In the genomic region with DNA sequence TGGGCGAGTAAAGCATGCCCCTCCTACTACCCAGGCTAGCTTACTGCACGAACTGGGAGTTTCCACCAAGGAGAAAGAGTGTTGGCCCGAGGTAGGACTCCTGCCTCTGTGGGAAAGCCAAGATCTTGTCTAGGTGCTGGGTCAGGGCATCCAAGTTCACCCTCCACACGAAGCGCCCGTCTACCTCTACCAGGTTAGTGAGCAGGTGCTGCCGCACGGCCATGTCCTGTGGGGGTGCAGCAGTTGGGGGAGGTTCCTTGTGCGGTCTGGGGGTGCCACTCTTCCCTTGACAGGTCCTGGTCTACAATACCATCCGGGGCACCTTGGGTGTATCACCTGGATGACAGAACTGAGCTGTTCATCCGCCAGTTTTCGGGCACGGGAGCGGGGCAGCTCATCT, we compare ENCODE assay signal across 18 cellular contexts. TPM values are rescaled to one million over a fixed set of nuclear protein-coding genes. Genes with fewer than 3 reads are reported as not detected.
DNase-seq lines count a peak whose midpoint lies in the region; ATAC-seq and TF ChIP-seq lines count a peak whose summit lies in the region.
"Had no signal": no experiment of that assay in that cellular context is flagged by ENCODE, and none has a peak within 500 bp of the region (broad histone marks: within the 10 kb centered on the region; RNA-seq: fewer than 3 reads in every experiment).

No MANE protein-coding gene starts in this region.

- no peak overlapping the region for H2BK120ac ChIP-seq in mesenchymal stem cell (ENCODE audit: low read depth, low read length)

- H3K4me3 ChIP-seq in mesenchymal stem cell (ENCODE audit: insufficient read depth in 1 of 2, low read depth in 1 of 2, low read length in 2 of 2) = no peak overlapping the region
- peak overlapping the region in 1 of 4 donors; percentile 95 for H3K4me3 ChIP-seq in transverse colon
- H3K4me3 ChIP-seq: body of pancreas had no signal

- no peak overlapping the region for H2BK5ac ChIP-seq in mesenchymal stem cell (ENCODE audit: low read depth, low read length, poor library complexity, severe bottlenecking)

- H3K4me2 ChIP-seq in mesenchymal stem cell (ENCODE audit: low read length, poor library complexity, severe bottlenecking) = no peak overlapping the region

- H2AFZ ChIP-seq in mesenchymal stem cell (ENCODE audit: low read depth, low read length) = no peak overlapping the region

- H3K4me1 ChIP-seq in mesenchymal stem cell (ENCODE audit: control insufficient read depth, insufficient read depth, low read depth, low read length) (peaks cover 23% of the 10 kb centered on the region), transverse colon (peaks cover 4 to 52% (median 36%) of the 10 kb centered on the region in 4 donors)

- no peak overlapping the region for H3K4ac ChIP-seq in mesenchymal stem cell (ENCODE audit: low read depth in 1 of 2, low read length in 2 of 2)

- intact Hi-C loops in transverse colon (cut with DNase I; ENCODE audit: low total_unique reads) = loop anchor here (10.0 kb wide), 1 partner anchor 52 kb away; the partner anchor contains the start of genes BUD23 and DNAJC30

- TF ChIP-seq CTCF in VCaP (conservative IDR thresholded peaks at IDR 0.05) = no peak
- no peak for TF ChIP-seq CTCF in transverse colon (IDR thresholded peaks at IDR 0.05)
- no peak for TF ChIP-seq CTCF in osteocyte (IDR thresholded peaks at IDR 0.05)
- no peak for TF ChIP-seq CTCF in HFFc6 (IDR thresholded peaks at IDR 0.05)

- peaks cover 20 to 26% of the 10 kb centered on the region in 2 experiments for H3K36me3 ChIP-seq in mesenchymal stem cell (ENCODE audit: control insufficient read depth in 1 of 2, insufficient read depth in 2 of 2, low read depth in 1 of 2, low read length in 2 of 2)
- H3K36me3 ChIP-seq in transverse colon = no peaks in the 10 kb centered on the region

- H3K79me1 ChIP-seq in mesenchymal stem cell (replicated peaks; ENCODE audit: low read length, poor library complexity, severe bottlenecking) = peaks cover 20% of the 10 kb centered on the region

- TF ChIP-seq POLR2A in transverse colon (IDR thresholded peaks at IDR 0.05) = no peak

- H3K9me3 Mint-ChIP-seq in activated T-cell treated with anti-CD3 and anti-CD28 coated beads, Interleukin-2, amount 50 U/mL, for 24 hours = no peaks in the 10 kb centered on the region
- no peaks in the 10 kb centered on the region for H3K9me3 Mint-ChIP-seq in osteocyte (ENCODE audit: unreplicated experiment)
- H3K9me3 Mint-ChIP-seq in HFFc6 = peaks cover 4% of the 10 kb centered on the region; the same call in 1 of the 2 replicates

- in situ Hi-C loops in transverse colon (cut with MboI; ENCODE audit: low pct_ligation_motif_present in 1 of 4, low pct_unique_long_range_greater_than_20kb in 1 of 4, low sequenced_read_pairs in 3 of 4) = loop anchor here in 1 of 4 donors (10.0 kb wide), 1 partner anchor 118 kb away; no protein-coding TSS in a partner anchor

- H3K4me1 Mint-ChIP-seq in activated T-cell treated with anti-CD3 and anti-CD28 coated beads, Interleukin-2, amount 50 U/mL, for 24 hours (ENCODE audit: low read depth) = peaks cover 23% of the 10 kb centered on the region
- H3K4me1 Mint-ChIP-seq in osteocyte (ENCODE audit: unreplicated experiment) = peaks cover 23% of the 10 kb centered on the region
- peaks cover 13% of the 10 kb centered on the region; the same call in 1 of the 2 replicates for H3K4me1 Mint-ChIP-seq in HFFc6 (ENCODE audit: low read depth)

- no peak overlapping the region for H2AK5ac ChIP-seq in mesenchymal stem cell (ENCODE audit: low read length, severe bottlenecking)

- peaks cover 30% of the 10 kb centered on the region for H3K36me3 Mint-ChIP-seq in activated T-cell treated with anti-CD3 and anti-CD28 coated beads, Interleukin-2, amount 50 U/mL, for 24 hours (ENCODE audit: low read depth)
- H3K36me3 Mint-ChIP-seq in osteocyte (ENCODE audit: unreplicated experiment) (peaks cover 3% of the 10 kb centered on the region), HFFc6 (ENCODE audit: low read depth) (peaks cover 4% of the 10 kb centered on the region; the same call in 1 of the 2 replicates)

- no peak overlapping the region for H3K14ac ChIP-seq in mesenchymal stem cell (ENCODE audit: low read length in 2 of 2)

- no peak for TF ChIP-seq EP300 in transverse colon (IDR thresholded peaks at IDR 0.05; ENCODE audit: low read depth)

- no peak for ATAC-seq in GM21576 (IDR thresholded peaks at IDR 0.05; ENCODE audit: unreplicated experiment)
- ATAC-seq: body of pancreas, left colon had no signal

- no peaks in the 10 kb centered on the region for H3K27me3 Mint-ChIP-seq in activated T-cell treated with anti-CD3 and anti-CD28 coated beads, Interleukin-2, amount 50 U/mL, for 24 hours
- no peaks in the 10 kb centered on the region for H3K27me3 Mint-ChIP-seq in osteocyte (ENCODE audit: unreplicated experiment)
- peaks cover 5% of the 10 kb centered on the region for H3K27me3 Mint-ChIP-seq in HFFc6 (ENCODE audit: insufficient read depth)

- H3K18ac ChIP-seq in mesenchymal stem cell (ENCODE audit: low read depth in 1 of 2, low read length in 2 of 2) = no peak overlapping the region

- H4K8ac ChIP-seq in mesenchymal stem cell (ENCODE audit: low read length) = no peak overlapping the region

- no peak overlapping the region for H2BK15ac ChIP-seq in mesenchymal stem cell (ENCODE audit: low read depth, poor library complexity, severe bottlenecking)

- no peak for DNase-seq in activated T-cell treated with anti-CD3 and anti-CD28 coated beads, Interleukin-2, amount 50 U/mL, for 24 hours
- DNase-seq in activated T-cell treated with anti-CD3 and anti-CD28 coated beads, Interleukin-2, amount 50 U/mL, for 48 hours = no peak
- DNase-seq in mesenchymal stem cell (no peak), transverse colon (no peak), osteocyte (ENCODE audit: extremely low spot score, unreplicated experiment) (no peak), HFFc6 (no peak)
- DNase-seq: body of pancreas, DMS 273 treated with DMSO at 0.1 percent for 48 hours, dorsolateral prefrontal cortex, hippocampal formation, MV-4-11, RPMI8226 had no signal

- no peak overlapping the region for H3K23ac ChIP-seq in mesenchymal stem cell (ENCODE audit: low read length in 2 of 2)

- peak overlapping the region; percentile 93 for H3K4me3 Mint-ChIP-seq in activated T-cell treated with anti-CD3 and anti-CD28 coated beads, Interleukin-2, amount 50 U/mL, for 24 hours
- H3K4me3 Mint-ChIP-seq in osteocyte (ENCODE audit: unreplicated experiment) (no peak overlapping the region), HFFc6 (no peak overlapping the region)

- H3K27me3 ChIP-seq in mesenchymal stem cell (ENCODE audit: control insufficient read depth in 1 of 2, insufficient read depth in 1 of 2, low read length in 2 of 2) (no peaks in the 10 kb centered on the region), transverse colon (no peaks in the 10 kb centered on the region)
- H3K27me3 ChIP-seq: body of pancreas, dorsolateral prefrontal cortex, right atrium auricular region had no signal

- H3K27ac ChIP-seq in VCaP (peak overlapping the region; percentile 99; the same call in 1 of the 2 replicates), mesenchymal stem cell (ENCODE audit: low read length, poor library complexity, severe bottlenecking) (no peak overlapping the region), transverse colon (peak overlapping the region; percentile 92 to 98 (median 96))
- H3K27ac ChIP-seq: right atrium auricular region had no signal

- H3K9me3 ChIP-seq in mesenchymal stem cell (ENCODE audit: control insufficient read depth, low read length) (no peaks in the 10 kb centered on the region), transverse colon (no peaks in the 10 kb centered on the region)
- H3K9me3 ChIP-seq: body of pancreas, right atrium auricular region, thoracic aorta had no signal

- WGBS in mesenchymal stem cell = 96% methylated on average over 14 of the region's 14 CpGs
- WGBS in transverse colon (ENCODE audit: low coverage in 1 of 2), 2 donors = 79% methylated on average over 10 of the region's 14 CpGs; no CpG with 5 or more reads in 1 of the 2 donors

- no peak overlapping the region for H4K91ac ChIP-seq in mesenchymal stem cell (ENCODE audit: low read length)

- H3K27ac Mint-ChIP-seq in activated T-cell treated with anti-CD3 and anti-CD28 coated beads, Interleukin-2, amount 50 U/mL, for 24 hours = no peak overlapping the region
- H3K27ac Mint-ChIP-seq in osteocyte (ENCODE audit: unreplicated experiment) = no peak overlapping the region
- no peak overlapping the region for H3K27ac Mint-ChIP-seq in HFFc6

- peak overlapping the region; percentile 89 for H3K9ac ChIP-seq in mesenchymal stem cell (ENCODE audit: low read length)

- H2BK12ac ChIP-seq in mesenchymal stem cell (ENCODE audit: low read length in 2 of 2) = no peak overlapping the region

RNA-seq across cellular contexts. Expression of gene ABHD11, which starts 1.7 kb away (rescaled TPM):
- 7.2 TPM for polyA plus RNA-seq in mesenchymal stem cell (2013, experiment 1 of 2)
- polyA plus RNA-seq in mesenchymal stem cell (2013, experiment 2 of 2) = 7.1 TPM
- 100 to 1,000 TPM; 108 to 177 (median 117) TPM for total RNA-seq in transverse colon
- total RNA-seq in osteocyte = 14.0 and 17.4 TPM in 2 replicates
- 10 to 100 TPM; 10.3 to 18.6 (median 16.8) TPM for total RNA-seq in HFFc6 (2021; fragmentation: NEBNext Ultra II Directional; extraction: Animal tissue kit (Norgen Biotek cat#: 25700))

RNA-seq across cellular contexts. Expression of gene STX1A, which starts 17.4 kb away (rescaled TPM):
- polyA plus RNA-seq in mesenchymal stem cell (2013, experiment 1 of 2) = 10.0 TPM
- 9.9 TPM for polyA plus RNA-seq in mesenchymal stem cell (2013, experiment 2 of 2)
- 1 to 10 TPM; 4.1 to 6.0 (median 5.0) TPM for total RNA-seq in transverse colon
- total RNA-seq in osteocyte = 21.7 and 24.0 TPM in 2 replicates
- 10 to 100 TPM in 5 of 6 experiments, 1 to 10 TPM in 1; 9.6 to 14.7 (median 12.2) TPM for total RNA-seq in HFFc6 (2021; fragmentation: NEBNext Ultra II Directional; extraction: Animal tissue kit (Norgen Biotek cat#: 25700))

RNA-seq across cellular contexts. Expression of gene CLDN3, which starts 33.2 kb away (rescaled TPM):
- polyA plus RNA-seq in mesenchymal stem cell (2013, experiment 1 of 2) = not detected
- polyA plus RNA-seq in mesenchymal stem cell (2013, experiment 2 of 2) = not detected
- total RNA-seq in transverse colon (1,000 to 10,000 TPM in 3 of 4 donors, 100 to 1,000 TPM in 1; 672 to 1,662 (median 1,512) TPM), osteocyte (not detected in 2 replicates)
- not detected for total RNA-seq in HFFc6 (2021; fragmentation: NEBNext Ultra II Directional; extraction: Animal tissue kit (Norgen Biotek cat#: 25700))
- total RNA-seq: myocyte, right atrium auricular region, thoracic aorta had no signal

RNA-seq across cellular contexts. Expression of gene BUD23, which starts 53.5 kb away (rescaled TPM):
- 75.0 TPM for polyA plus RNA-seq in mesenchymal stem cell (2013, experiment 1 of 2)
- 76.6 TPM for polyA plus RNA-seq in mesenchymal stem cell (2013, experiment 2 of 2)
- 10 to 100 TPM; 12.0 to 55.9 (median 30.3) TPM for total RNA-seq in transverse colon
- 47.2 and 56.7 TPM in 2 replicates for total RNA-seq in osteocyte
- 10 to 100 TPM; 70.1 to 91.4 (median 83.4) TPM for total RNA-seq in HFFc6 (2021; fragmentation: NEBNext Ultra II Directional; extraction: Animal tissue kit (Norgen Biotek cat#: 25700))

RNA-seq across cellular contexts. Expression of gene DNAJC30, which starts 53.6 kb away (rescaled TPM):
- 11.8 TPM for polyA plus RNA-seq in mesenchymal stem cell (2013, experiment 1 of 2)
- polyA plus RNA-seq in mesenchymal stem cell (2013, experiment 2 of 2) = 12.1 TPM
- total RNA-seq in transverse colon (10 to 100 TPM in 1 of 4 donors, 1 to 10 TPM in 3; 1.9 to 26.7 (median 6.8) TPM), osteocyte (13.8 and 14.5 TPM in 2 replicates)
- 10 to 100 TPM; 17.8 to 20.6 (median 18.6) TPM for total RNA-seq in HFFc6 (2021; fragmentation: NEBNext Ultra II Directional; extraction: Animal tissue kit (Norgen Biotek cat#: 25700))

Comparison
In these comparisons a context has a peak if more than half of its experiments do, and no peak if none do; other contexts are left out.
1. RNA of gene CLDN3, which starts 33.2 kb away (total RNA-seq): 672 to 1,662 TPM in transverse colon; not detected in osteocyte and not detected in HFFc6; every median in the first group is over 100 times any median in the second.